ENCODE assay signal across 29 cellular contexts in genomic region chr11:19083166-19083565, GRCh38. TPM values are rescaled to one million over a fixed set of nuclear protein-coding genes. Genes with fewer than 3 reads are reported as not detected.
"Had no signal": no experiment of that assay in that cellular context is flagged by ENCODE, and none has a peak within 500 bp of the region (broad histone marks: within the 10 kb centered on the region; RNA-seq: fewer than 3 reads in every experiment).

No MANE protein-coding gene starts in this region.

- H3K4me1 Mint-ChIP-seq: activated CD4-positive, alpha-beta memory T cell treated with anti-CD3 and anti-CD28 coated beads, Interleukin-2, amount 10 ng/mL, durations not matched to agents 7 days and 5 days; activated CD4-positive, alpha-beta T cell treated with anti-CD3 and anti-CD28 coated beads, Interleukin-2, amount 10 ng/mL, durations not matched to agents 7 days and 5 days; activated T-helper 17 cell treated with anti-CD3 and anti-CD28 coated beads, Interleukin-2, amount 50 U/mL, for 72 hours; WTC11 had no signal

- H3K4me3 ChIP-seq: body of pancreas, gastrocnemius medialis, heart right ventricle had no signal

- H3K27ac ChIP-seq: body of pancreas, foreskin keratinocyte, gastrocnemius medialis, heart right ventricle, VCaP had no signal

- ATAC-seq: activated T-cell treated with anti-CD3 and anti-CD28 coated beads, Interleukin-2, amount 50 U/mL, for 4 hours; activated T-helper 17 cell treated with anti-CD3 and anti-CD28 coated beads, Interleukin-2, amount 50 U/mL, for 72 hours; body of pancreas; foreskin keratinocyte; gastrocnemius medialis; heart right ventricle; WTC11 had no signal

- H3K27me3 ChIP-seq: body of pancreas, foreskin keratinocyte, gastrocnemius medialis had no signal

- H3K36me3 ChIP-seq: gastrocnemius medialis, heart right ventricle had no signal

- H3K36me3 Mint-ChIP-seq: activated naive CD8-positive, alpha-beta T cell; WTC11 had no signal

- H3K27ac Mint-ChIP-seq: activated CD4-positive, alpha-beta memory T cell treated with anti-CD3 and anti-CD28 coated beads, Interleukin-2, amount 10 ng/mL, durations not matched to agents 7 days and 5 days; activated CD4-positive, alpha-beta T cell treated with anti-CD3 and anti-CD28 coated beads, Interleukin-2, amount 10 ng/mL, durations not matched to agents 7 days and 5 days; activated naive CD8-positive, alpha-beta T cell; activated T-helper 17 cell treated with anti-CD3 and anti-CD28 coated beads, Interleukin-2, amount 50 U/mL, for 72 hours; WTC11 had no signal

- H3K9me3 ChIP-seq: body of pancreas, gastrocnemius medialis, heart right ventricle had no signal

- DNase-seq: activated CD4-positive, alpha-beta memory T cell treated with anti-CD3 and anti-CD28 coated beads, Interleukin-2, amount 10 ng/mL, durations not matched to agents 7 days and 5 days; activated CD4-positive, alpha-beta T cell treated with anti-CD3 and anti-CD28 coated beads for 1 hour; activated CD4-positive, alpha-beta T cell treated with anti-CD3 and anti-CD28 coated beads for 4 hours; activated CD4-positive, alpha-beta T cell treated with anti-CD3 and anti-CD28 coated beads, Interleukin-2, amount 10 ng/mL, durations not matched to agents 7 days and 5 days; activated CD4-positive, alpha-beta T cell treated with anti-CD3 and anti-CD28 coated beads, Interleukin-2, amount 50 U/mL, for 4 hours; activated effector memory CD4-positive, alpha-beta T cell treated with Interleukin-2 at 50 U/mL for 16 hours; activated gamma-delta T cell treated with Interleukin-2 at 50 U/mL for 16 hours; activated naive CD4-positive, alpha-beta T cell treated with anti-CD3 and anti-CD28 coated beads, Interleukin-2, amount 50 U/mL, for 16 hours; activated naive CD4-positive, alpha-beta T cell treated with Interleukin-2 at 50 U/mL for 16 hours; activated T-cell treated with anti-CD3 and anti-CD28 coated beads, Interleukin-2, amount 50 U/mL, for 4 hours; amniotic stem cell; aorta; body of pancreas; caudate nucleus; cortex of kidney; dermis blood vessel endothelial cell; effector CD4-positive, alpha-beta T cell; erythroblast; foreskin keratinocyte; gastrocnemius medialis; glutamatergic neuron; heart right ventricle; T-helper 2 cell had no signal

- H3K4me3 Mint-ChIP-seq: activated CD4-positive, alpha-beta memory T cell treated with anti-CD3 and anti-CD28 coated beads, Interleukin-2, amount 10 ng/mL, durations not matched to agents 7 days and 5 days; activated CD4-positive, alpha-beta T cell treated with anti-CD3 and anti-CD28 coated beads, Interleukin-2, amount 10 ng/mL, durations not matched to agents 7 days and 5 days; activated naive CD8-positive, alpha-beta T cell; activated T-cell treated with anti-CD3 and anti-CD28 coated beads, Interleukin-2, amount 50 U/mL, for 4 hours; activated T-helper 17 cell treated with anti-CD3 and anti-CD28 coated beads, Interleukin-2, amount 50 U/mL, for 72 hours; WTC11 had no signal

- H3K9me3 Mint-ChIP-seq: activated CD4-positive, alpha-beta memory T cell treated with anti-CD3 and anti-CD28 coated beads, Interleukin-2, amount 10 ng/mL, durations not matched to agents 7 days and 5 days; activated CD4-positive, alpha-beta T cell treated with anti-CD3 and anti-CD28 coated beads, Interleukin-2, amount 10 ng/mL, durations not matched to agents 7 days and 5 days; activated T-cell treated with anti-CD3 and anti-CD28 coated beads, Interleukin-2, amount 50 U/mL, for 4 hours; activated T-helper 17 cell treated with anti-CD3 and anti-CD28 coated beads, Interleukin-2, amount 50 U/mL, for 72 hours had no signal

RNA-seq across cellular contexts. Expression of gene MRGPRX2, which starts 22.6 kb away (rescaled TPM):
- total RNA-seq: activated CD4-positive, alpha-beta memory T cell treated with anti-CD3 and anti-CD28 coated beads, Interleukin-2, amount 10 ng/mL, durations not matched to agents 7 days and 5 days; activated CD4-positive, alpha-beta T cell treated with anti-CD3 and anti-CD28 coated beads, Interleukin-2, amount 10 ng/mL, durations not matched to agents 7 days and 5 days; activated T-cell treated with anti-CD3 and anti-CD28 coated beads, Interleukin-2, amount 50 U/mL, for 4 hours; aorta; body of pancreas; chondrocyte; dermis blood vessel endothelial cell; endothelial cell of umbilical vein; foreskin keratinocyte; gastrocnemius medialis; WTC11 had no signal
